ENCODE assay signal across 24 cellular contexts in the genomic region with DNA sequence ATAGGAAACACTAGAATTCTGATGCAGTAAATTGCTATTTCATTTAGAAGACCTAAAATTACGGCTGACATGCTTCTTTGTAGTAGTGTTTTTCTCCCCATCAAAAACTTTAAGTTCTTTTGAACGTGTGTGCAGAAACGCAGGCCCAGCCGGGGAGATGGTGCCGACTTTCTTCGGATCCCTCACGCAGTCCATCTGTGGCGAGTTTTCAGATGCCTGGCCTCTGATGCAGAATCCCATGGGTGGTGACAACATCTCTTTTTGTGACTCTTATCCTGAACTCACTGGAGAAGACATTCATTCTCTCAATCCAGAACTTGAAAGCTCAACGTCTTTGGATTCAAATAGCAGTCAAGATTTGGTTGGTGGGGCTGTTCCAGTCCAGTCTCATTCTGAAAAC.
"Had no signal": no experiment of that assay in that cellular context is flagged by ENCODE, and none has a peak within 500 bp of the region (broad histone marks: within the 10 kb centered on the region; RNA-seq: fewer than 3 reads in every experiment).

No MANE protein-coding gene starts in this region.

- ATAC-seq: activated naive CD8-positive, alpha-beta T cell treated with anti-CD3 and anti-CD28 coated beads, Interleukin-2, amount 50 U/mL, for 24 hours; body of pancreas; mucosa of descending colon; stimulated activated naive CD8-positive, alpha-beta T cell treated with anti-CD3 and anti-CD28 coated beads, Interleukin-15, Interleukin-2, amounts not matched to agents 100 U/mL and 50 U/mL, for 24 hours; T-helper 17 cell; upper lobe of right lung had no signal

- H3K9me3 Mint-ChIP-seq: activated naive CD8-positive, alpha-beta T cell treated with anti-CD3 and anti-CD28 coated beads, Interleukin-2, amount 50 U/mL, for 24 hours; dendritic cell treated with granulocyte-macrophage colony-stimulating factor and Interleukin-4, amounts not matched to agents 40 ng/mL and 50 ng/mL, for 4 days had no signal

- H3K9me3 ChIP-seq: body of pancreas, mucosa of descending colon, thyroid gland, upper lobe of right lung had no signal

- H3K4me1 ChIP-seq: body of pancreas, thyroid gland had no signal

- H3K27me3 Mint-ChIP-seq: activated naive CD8-positive, alpha-beta T cell treated with anti-CD3 and anti-CD28 coated beads, Interleukin-2, amount 50 U/mL, for 24 hours; dendritic cell treated with granulocyte-macrophage colony-stimulating factor and Interleukin-4, amounts not matched to agents 40 ng/mL and 50 ng/mL, for 4 days; progenitor cell of endocrine pancreas had no signal

- H3K4me1 Mint-ChIP-seq: activated naive CD8-positive, alpha-beta T cell treated with anti-CD3 and anti-CD28 coated beads, Interleukin-2, amount 50 U/mL, for 24 hours; T-helper 17 cell had no signal

- H3K27me3 ChIP-seq: body of pancreas, cardiac muscle cell, thyroid gland, upper lobe of right lung had no signal

- H3K27ac ChIP-seq: body of pancreas, cardiac muscle cell, thyroid gland, upper lobe of right lung had no signal

- H3K36me3 ChIP-seq: thyroid gland, upper lobe of right lung had no signal

- H3K4me3 Mint-ChIP-seq: activated naive CD8-positive, alpha-beta T cell treated with anti-CD3 and anti-CD28 coated beads, Interleukin-2, amount 50 U/mL, for 24 hours; dendritic cell treated with granulocyte-macrophage colony-stimulating factor and Interleukin-4, amounts not matched to agents 40 ng/mL and 50 ng/mL, for 4 days; neural crest cell; T-helper 17 cell had no signal

- DNase-seq: activated CD4-positive, alpha-beta T cell treated with anti-CD3 and anti-CD28 coated beads for 4 hours; activated CD4-positive, alpha-beta T cell treated with anti-CD3 and anti-CD28 coated beads, Interleukin-2, amount 50 U/mL, for 48 hours; activated CD4-positive, CD25-positive, alpha-beta regulatory T cell; activated naive CD4-positive, alpha-beta T cell treated with anti-CD3 and anti-CD28 coated beads, Interleukin-2, amount 50 U/mL, for 16 hours; activated naive CD8-positive, alpha-beta T cell treated with anti-CD3 and anti-CD28 coated beads, Interleukin-2, amount 50 U/mL, for 24 hours; activated T-cell treated with anti-CD3 and anti-CD28 coated beads, Interleukin-2, amount 50 U/mL, for 48 hours; body of pancreas; effector CD4-positive, alpha-beta T cell; foreskin melanocyte; hypothalamus; mucosa of descending colon; retina; stimulated activated CD4-positive, alpha-beta T cell treated with anti-CD3 and anti-CD28 coated beads, Interleukin-12 subunit alpha, Interleukin-12 subunit beta, amount 100 ng/mL, for 4 hours; stimulated activated CD4-positive, alpha-beta T cell treated with anti-CD3 and anti-CD28 coated beads, Interleukin-4, amount 100 ng/mL, for 4 hours; stimulated activated naive CD8-positive, alpha-beta T cell treated with anti-CD3 and anti-CD28 coated beads, Interleukin-15, Interleukin-2, amounts not matched to agents 100 U/mL and 50 U/mL, for 24 hours; substantia nigra; SW 1271; T-helper 17 cell; thyroid gland; upper lobe of right lung had no signal

- H3K27ac Mint-ChIP-seq: activated naive CD8-positive, alpha-beta T cell treated with anti-CD3 and anti-CD28 coated beads, Interleukin-2, amount 50 U/mL, for 24 hours; dendritic cell treated with granulocyte-macrophage colony-stimulating factor and Interleukin-4, amounts not matched to agents 40 ng/mL and 50 ng/mL, for 4 days; progenitor cell of endocrine pancreas; T-helper 17 cell had no signal

- H3K4me3 ChIP-seq: body of pancreas, cardiac muscle cell, mucosa of descending colon, thyroid gland, upper lobe of right lung had no signal
